9 cellular contexts compared by ENCODE assay signal in genomic region chr3:134885877-134886621, GRCh38.
A peak's percentile ranks its signal among the peaks of the same experiment; 100 is the strongest.
DNase-seq lines count a peak whose midpoint lies in the region; ATAC-seq, FAIRE-seq and TF ChIP-seq lines count a peak whose summit lies in the region.
"Had no signal": no experiment of that assay in that cellular context is flagged by ENCODE, and none has a peak within 500 bp of the region (broad histone marks: within the 10 kb centered on the region; RNA-seq: fewer than 3 reads in every experiment).

No MANE protein-coding gene starts in this region.

- H3K4me1 Mint-ChIP-seq in activated T-helper 17 cell treated with anti-CD3 and anti-CD28 coated beads, Interleukin-2, amount 50 U/mL, for 72 hours = no peaks in the 10 kb centered on the region
- peaks cover 5% of the 10 kb centered on the region for H3K4me1 Mint-ChIP-seq in T-helper 2 cell treated with Interferon-gamma antibody and Interleukin-4, amounts not matched to agents 5 μg/mL and 100 μg/mL, for 36 hours (ENCODE audit: low read depth)

- TF ChIP-seq CTCF in C4-2B (conservative IDR thresholded peaks at IDR 0.05) = 0 out of 2 replicates have a peak, but pooled peaks have one; percentile 8

- H3K27ac ChIP-seq in C4-2B = no peak overlapping the region
- H3K27ac ChIP-seq: right lobe of liver had no signal

- H3K36me3 Mint-ChIP-seq in activated T-helper 17 cell treated with anti-CD3 and anti-CD28 coated beads, Interleukin-2, amount 50 U/mL, for 72 hours (ENCODE audit: low read depth) = no peaks in the 10 kb centered on the region
- no peaks in the 10 kb centered on the region for H3K36me3 Mint-ChIP-seq in T-helper 2 cell treated with Interferon-gamma antibody and Interleukin-4, amounts not matched to agents 5 μg/mL and 100 μg/mL, for 36 hours (ENCODE audit: low read depth)

- no peak overlapping the region for H3K4me3 Mint-ChIP-seq in activated T-helper 17 cell treated with anti-CD3 and anti-CD28 coated beads, Interleukin-2, amount 50 U/mL, for 72 hours
- H3K4me3 Mint-ChIP-seq in T-helper 2 cell treated with Interferon-gamma antibody and Interleukin-4, amounts not matched to agents 5 μg/mL and 100 μg/mL, for 36 hours = no peak overlapping the region

- peak; percentile 96 for FAIRE-seq in GM19239 (lab: Jason Lieb, UNC)

- DNase-seq in GM19239 (ENCODE audit: insufficient read length, low spot score) (peak; percentile 50), NCI-H2107 (lab: John Stamatoyannopoulos, UW) (no peak), midbrain (lab: John Stamatoyannopoulos, UW) (no peak), mesenteric fat pad (ENCODE audit: low spot score) (no peak)
- DNase-seq in T-helper 2 cell treated with Interferon-gamma antibody and Interleukin-4, amounts not matched to agents 5 μg/mL and 100 μg/mL, for 36 hours (ENCODE audit: low spot score) = no peak

- peaks cover 3% of the 10 kb centered on the region for H3K27me3 Mint-ChIP-seq in activated T-helper 17 cell treated with anti-CD3 and anti-CD28 coated beads, Interleukin-2, amount 50 U/mL, for 72 hours
- peaks cover 3% of the 10 kb centered on the region for H3K27me3 Mint-ChIP-seq in T-helper 2 cell treated with Interferon-gamma antibody and Interleukin-4, amounts not matched to agents 5 μg/mL and 100 μg/mL, for 36 hours (ENCODE audit: low read depth)

- H3K9me3 Mint-ChIP-seq in activated T-helper 17 cell treated with anti-CD3 and anti-CD28 coated beads, Interleukin-2, amount 50 U/mL, for 72 hours = peaks cover 6% of the 10 kb centered on the region
- no peaks in the 10 kb centered on the region for H3K9me3 Mint-ChIP-seq in T-helper 2 cell treated with Interferon-gamma antibody and Interleukin-4, amounts not matched to agents 5 μg/mL and 100 μg/mL, for 36 hours

- ATAC-seq in HG03066 (IDR thresholded peaks at IDR 0.05; ENCODE audit: low read depth, unreplicated experiment) = peak; percentile 93
- peak; percentile 19 for ATAC-seq in activated T-helper 17 cell treated with anti-CD3 and anti-CD28 coated beads, Interleukin-2, amount 50 U/mL, for 72 hours (replicated peaks)
- ATAC-seq: right lobe of liver had no signal

- no peak overlapping the region for H3K27ac Mint-ChIP-seq in activated T-helper 17 cell treated with anti-CD3 and anti-CD28 coated beads, Interleukin-2, amount 50 U/mL, for 72 hours
- H3K27ac Mint-ChIP-seq in T-helper 2 cell treated with Interferon-gamma antibody and Interleukin-4, amounts not matched to agents 5 μg/mL and 100 μg/mL, for 36 hours = no peak overlapping the region
